ENCODE assay signal across 1 cellular context in genomic region chr6:31729515-31729978, GRCh38.
TF ChIP-seq lines count a peak whose summit lies in the region.

No MANE protein-coding gene starts in this region.

TF ChIP-seq in HepG2, 621 proteins besides CTCF, POLR2A, EP300 and RAD21 (continued from another document and continues in another):
- TF ChIP-seq, protein P1, sequence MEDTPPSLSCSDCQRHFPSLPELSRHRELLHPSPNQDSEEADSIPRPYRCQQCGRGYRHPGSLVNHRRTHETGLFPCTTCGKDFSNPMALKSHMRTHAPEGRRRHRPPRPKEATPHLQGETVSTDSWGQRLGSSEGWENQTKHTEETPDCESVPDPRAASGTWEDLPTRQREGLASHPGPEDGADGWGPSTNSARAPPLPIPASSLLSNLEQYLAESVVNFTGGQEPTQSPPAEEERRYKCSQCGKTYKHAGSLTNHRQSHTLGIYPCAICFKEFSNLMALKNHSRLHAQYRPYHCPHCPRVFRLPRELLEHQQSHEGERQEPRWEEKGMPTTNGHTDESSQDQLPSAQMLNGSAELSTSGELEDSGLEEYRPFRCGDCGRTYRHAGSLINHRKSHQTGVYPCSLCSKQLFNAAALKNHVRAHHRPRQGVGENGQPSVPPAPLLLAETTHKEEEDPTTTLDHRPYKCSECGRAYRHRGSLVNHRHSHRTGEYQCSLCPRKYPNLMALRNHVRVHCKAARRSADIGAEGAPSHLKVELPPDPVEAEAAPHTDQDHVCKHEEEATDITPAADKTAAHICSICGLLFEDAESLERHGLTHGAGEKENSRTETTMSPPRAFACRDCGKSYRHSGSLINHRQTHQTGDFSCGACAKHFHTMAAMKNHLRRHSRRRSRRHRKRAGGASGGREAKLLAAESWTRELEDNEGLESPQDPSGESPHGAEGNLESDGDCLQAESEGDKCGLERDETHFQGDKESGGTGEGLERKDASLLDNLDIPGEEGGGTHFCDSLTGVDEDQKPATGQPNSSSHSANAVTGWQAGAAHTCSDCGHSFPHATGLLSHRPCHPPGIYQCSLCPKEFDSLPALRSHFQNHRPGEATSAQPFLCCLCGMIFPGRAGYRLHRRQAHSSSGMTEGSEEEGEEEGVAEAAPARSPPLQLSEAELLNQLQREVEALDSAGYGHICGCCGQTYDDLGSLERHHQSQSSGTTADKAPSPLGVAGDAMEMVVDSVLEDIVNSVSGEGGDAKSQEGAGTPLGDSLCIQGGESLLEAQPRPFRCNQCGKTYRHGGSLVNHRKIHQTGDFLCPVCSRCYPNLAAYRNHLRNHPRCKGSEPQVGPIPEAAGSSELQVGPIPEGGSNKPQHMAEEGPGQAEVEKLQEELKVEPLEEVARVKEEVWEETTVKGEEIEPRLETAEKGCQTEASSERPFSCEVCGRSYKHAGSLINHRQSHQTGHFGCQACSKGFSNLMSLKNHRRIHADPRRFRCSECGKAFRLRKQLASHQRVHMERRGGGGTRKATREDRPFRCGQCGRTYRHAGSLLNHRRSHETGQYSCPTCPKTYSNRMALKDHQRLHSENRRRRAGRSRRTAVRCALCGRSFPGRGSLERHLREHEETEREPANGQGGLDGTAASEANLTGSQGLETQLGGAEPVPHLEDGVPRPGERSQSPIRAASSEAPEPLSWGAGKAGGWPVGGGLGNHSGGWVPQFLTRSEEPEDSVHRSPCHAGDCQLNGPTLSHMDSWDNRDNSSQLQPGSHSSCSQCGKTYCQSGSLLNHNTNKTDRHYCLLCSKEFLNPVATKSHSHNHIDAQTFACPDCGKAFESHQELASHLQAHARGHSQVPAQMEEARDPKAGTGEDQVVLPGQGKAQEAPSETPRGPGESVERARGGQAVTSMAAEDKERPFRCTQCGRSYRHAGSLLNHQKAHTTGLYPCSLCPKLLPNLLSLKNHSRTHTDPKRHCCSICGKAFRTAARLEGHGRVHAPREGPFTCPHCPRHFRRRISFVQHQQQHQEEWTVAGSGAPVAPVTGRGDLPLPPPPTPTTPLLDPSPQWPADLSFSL (CRISPR knock-in tag; IDR thresholded peaks at IDR 0.05): no peak
- TF ChIP-seq ZFY (CRISPR knock-in tag; IDR thresholded peaks at IDR 0.05): peak; percentile 47
- TF ChIP-seq CBFB (CRISPR knock-in tag; IDR thresholded peaks at IDR 0.05): 0 out of 2 replicates have a peak, but pooled peaks have one; percentile 42
- TF ChIP-seq ZNF33A (CRISPR knock-in tag; IDR thresholded peaks at IDR 0.05; ENCODE audit: borderline replicate concordance): no peak; the same call in 1 of the 2 replicates
- TF ChIP-seq KLF15 (CRISPR knock-in tag; IDR thresholded peaks at IDR 0.05; ENCODE audit: borderline replicate concordance): no peak
- TF ChIP-seq ARID5B (CRISPR knock-in tag; IDR thresholded peaks at IDR 0.05): peak; percentile 40; the same call in 1 of the 2 replicates
- TF ChIP-seq IRX3 (CRISPR knock-in tag; IDR thresholded peaks at IDR 0.05; ENCODE audit: borderline replicate concordance, low read depth): no peak
- no peak for TF ChIP-seq ATM (IDR thresholded peaks at IDR 0.05; ENCODE audit: borderline replicate concordance)
- TF ChIP-seq, protein P2, sequence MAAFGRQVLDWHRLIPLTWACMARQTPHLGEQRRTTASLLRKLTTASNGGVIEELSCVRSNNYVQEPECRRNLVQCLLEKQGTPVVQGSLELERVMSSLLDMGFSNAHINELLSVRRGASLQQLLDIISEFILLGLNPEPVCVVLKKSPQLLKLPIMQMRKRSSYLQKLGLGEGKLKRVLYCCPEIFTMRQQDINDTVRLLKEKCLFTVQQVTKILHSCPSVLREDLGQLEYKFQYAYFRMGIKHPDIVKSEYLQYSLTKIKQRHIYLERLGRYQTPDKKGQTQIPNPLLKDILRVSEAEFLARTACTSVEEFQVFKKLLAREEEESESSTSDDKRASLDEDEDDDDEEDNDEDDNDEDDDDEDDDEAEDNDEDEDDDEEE (CRISPR knock-in tag; IDR thresholded peaks at IDR 0.05): 0 out of 2 replicates have a peak, but pooled peaks have one; percentile 30
- no peak for TF ChIP-seq ZNF619 (CRISPR knock-in tag; IDR thresholded peaks at IDR 0.05)
- TF ChIP-seq CC2D1A (CRISPR knock-in tag; IDR thresholded peaks at IDR 0.05): no peak
- no peak for TF ChIP-seq ZNF672 (CRISPR knock-in tag; IDR thresholded peaks at IDR 0.05)
- TF ChIP-seq KIAA2018 (CRISPR knock-in tag; IDR thresholded peaks at IDR 0.05; ENCODE audit: borderline replicate concordance): no peak; the same call in 1 of the 2 replicates
- no peak; the same call in 1 of the 2 replicates for TF ChIP-seq ZFP36L2 (CRISPR knock-in tag; IDR thresholded peaks at IDR 0.05)
- TF ChIP-seq NCOA1 (CRISPR knock-in tag; IDR thresholded peaks at IDR 0.05): no peak
- TF ChIP-seq ATF7-NPFF (CRISPR knock-in tag; IDR thresholded peaks at IDR 0.05; ENCODE audit: low read depth): no peak
- no peak for TF ChIP-seq KDM6A (CRISPR knock-in tag; IDR thresholded peaks at IDR 0.05; ENCODE audit: low read depth)
- peak; percentile 29; the same call in 1 of the 2 replicates for TF ChIP-seq ETV5 (CRISPR knock-in tag; IDR thresholded peaks at IDR 0.05; ENCODE audit: borderline replicate concordance)
- TF ChIP-seq PRPF4 (IDR thresholded peaks at IDR 0.05; ENCODE audit: low read depth, low read length, poor library complexity, severe bottlenecking): no peak
- TF ChIP-seq ZNF687 (CRISPR knock-in tag; IDR thresholded peaks at IDR 0.05): no peak; the same call in 1 of the 2 replicates
- no peak for TF ChIP-seq RORA (CRISPR knock-in tag; IDR thresholded peaks at IDR 0.05)
- no peak for TF ChIP-seq ZNF432 (CRISPR knock-in tag; IDR thresholded peaks at IDR 0.05; ENCODE audit: borderline replicate concordance)
- no peak; the same call in 1 of the 2 replicates for TF ChIP-seq ZNF274 (CRISPR knock-in tag; IDR thresholded peaks at IDR 0.05)
- no peak for TF ChIP-seq ZNF282 (IDR thresholded peaks at IDR 0.05; ENCODE audit: partially characterized antibody)
- no peak for TF ChIP-seq KAT7 (CRISPR knock-in tag; IDR thresholded peaks at IDR 0.05; ENCODE audit: borderline replicate concordance)
- TF ChIP-seq ZNF354B (CRISPR knock-in tag; IDR thresholded peaks at IDR 0.05): no peak
- no peak for TF ChIP-seq ZNF703 (CRISPR knock-in tag; IDR thresholded peaks at IDR 0.05; ENCODE audit: borderline replicate concordance)
- no peak; the same call in 1 of the 2 replicates for TF ChIP-seq ZNF816 (CRISPR knock-in tag; IDR thresholded peaks at IDR 0.05; ENCODE audit: borderline replicate concordance)
- TF ChIP-seq, protein P3, sequence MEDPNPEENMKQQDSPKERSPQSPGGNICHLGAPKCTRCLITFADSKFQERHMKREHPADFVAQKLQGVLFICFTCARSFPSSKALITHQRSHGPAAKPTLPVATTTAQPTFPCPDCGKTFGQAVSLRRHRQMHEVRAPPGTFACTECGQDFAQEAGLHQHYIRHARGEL (CRISPR knock-in tag; IDR thresholded peaks at IDR 0.05): no peak; the same call in 1 of the 2 replicates
